1 cellular context compared by ENCODE assay signal in genomic region chr7:151008143-151008510, GRCh38.
A peak's percentile ranks its signal among the peaks of the same experiment; 100 is the strongest.
TF ChIP-seq lines count a peak whose summit lies in the region.

No MANE protein-coding gene starts in this region.

TF ChIP-seq in K562, 482 proteins besides CTCF, POLR2A, EP300 and RAD21 (continues in another document):
- TF ChIP-seq MXI1 (IDR thresholded peaks at IDR 0.05; ENCODE audit: low read depth, low read length) (0 out of 2 replicates have a peak, but pooled peaks have one; percentile 4), ZNF584 (CRISPR knock-in tag; IDR thresholded peaks at IDR 0.05; ENCODE audit: low read depth) (peak; percentile 73; the same call in 1 of the 2 replicates), YY1 (IDR thresholded peaks at IDR 0.05; ENCODE audit: borderline replicate concordance in 1 of 3, control insufficient read depth in 1 of 3, extremely low read depth in 1 of 3, insufficient read depth in 3 of 3, insufficient read length in 1 of 3, insufficient replicate concordance in 2 of 3, low read depth in 1 of 3, low read length in 2 of 3) (peak in 1 of 3 experiments; percentile 49), CTBP1 (IDR thresholded peaks at IDR 0.05; ENCODE audit: borderline replicate concordance) (peak; percentile 39), TFAP4 (CRISPR knock-in tag; IDR thresholded peaks at IDR 0.05; ENCODE audit: borderline replicate concordance) (peak; percentile 83; the same call in 1 of the 2 replicates), SMAD3 (CRISPR knock-in tag; conservative IDR thresholded peaks at IDR 0.05) (0 out of 2 replicates have a peak, but pooled peaks have one; percentile 2), KDM1A (IDR thresholded peaks at IDR 0.05) (peak in 1 of 2 experiments; percentile 34; a peak in 1 of 4 replicates), ELF4 (CRISPR knock-in tag; IDR thresholded peaks at IDR 0.05) (peak; percentile 56; the same call in 1 of the 2 replicates), HDAC2 (IDR thresholded peaks at IDR 0.05) (no peak), NCOA1 (IDR thresholded peaks at IDR 0.05; ENCODE audit: low read depth) (peak; percentile 56; the same call in 1 of the 2 replicates), MAFF (IDR thresholded peaks at IDR 0.05; ENCODE audit: low read length) (peak; percentile 54; the same call in 1 of the 2 replicates), CBX8 (IDR thresholded peaks at IDR 0.05; ENCODE audit: borderline replicate concordance, extremely low read depth, low read depth, low read length, poor library complexity, severe bottlenecking) (no peak), SMARCE1 (IDR thresholded peaks at IDR 0.05) (peak; percentile 79; the same call in 1 of the 2 replicates), CBFA2T3 (IDR thresholded peaks at IDR 0.05) (peak; percentile 96), SPI1 (IDR thresholded peaks at IDR 0.05; ENCODE audit: borderline replicate concordance, low read depth, low read length) (peak; percentile 81; the same call in 1 of the 2 replicates), ID3 (CRISPR knock-in tag; IDR thresholded peaks at IDR 0.05) (no peak), ID3 (tag; IDR thresholded peaks at IDR 0.05) (no peak), MAFK (IDR thresholded peaks at IDR 0.05; ENCODE audit: low read length) (peak; percentile 70), MEIS2 (IDR thresholded peaks at IDR 0.05; ENCODE audit: partially characterized antibody) (peak; percentile 96), ZBTB8A (IDR thresholded peaks at IDR 0.05; ENCODE audit: partially characterized antibody) (no peak), ZNF695 (CRISPR knock-in tag; IDR thresholded peaks at IDR 0.05) (peak; percentile 77; the same call in 1 of the 2 replicates), XRCC5 (IDR thresholded peaks at IDR 0.05; ENCODE audit: low read depth, low read length) (0 out of 2 replicates have a peak, but pooled peaks have one; percentile 1), SOX6 (IDR thresholded peaks at IDR 0.05) (peak; percentile 64), AFF4 (CRISPR knock-in tag; IDR thresholded peaks at IDR 0.05) (no peak), ZNF583 (CRISPR knock-in tag; IDR thresholded peaks at IDR 0.05) (no peak; the same call in 1 of the 2 replicates), MYBL2 (IDR thresholded peaks at IDR 0.05; ENCODE audit: low read depth) (no peak), MYBL2 (CRISPR knock-in tag; IDR thresholded peaks at IDR 0.05; ENCODE audit: borderline replicate concordance) (no peak), ZNF77 (CRISPR knock-in tag; IDR thresholded peaks at IDR 0.05) (no peak), ETV5 (CRISPR knock-in tag; IDR thresholded peaks at IDR 0.05; ENCODE audit: low read depth) (peak; percentile 79; the same call in 1 of the 2 replicates), CREM (IDR thresholded peaks at IDR 0.05; ENCODE audit: low read depth) (peak; percentile 70), ZNF316 (IDR thresholded peaks at IDR 0.05) (peak; percentile 24; the same call in 1 of the 2 replicates), FOXM1 (IDR thresholded peaks at IDR 0.05; ENCODE audit: low read depth) (peak; percentile 63), FOXM1 (CRISPR knock-in tag; IDR thresholded peaks at IDR 0.05; ENCODE audit: low read depth) (no peak), ZNF212 (CRISPR knock-in tag; IDR thresholded peaks at IDR 0.05) (0 out of 2 replicates have a peak, but pooled peaks have one; percentile 61), NCOR1 (IDR thresholded peaks at IDR 0.05) (peak; percentile 79), E2F1 (CRISPR knock-in tag; IDR thresholded peaks at IDR 0.05) (no peak), RFX1 (IDR thresholded peaks at IDR 0.05) (no peak), TCF3 (CRISPR knock-in tag; IDR thresholded peaks at IDR 0.05) (peak; percentile 85), KLF6 (CRISPR knock-in tag; IDR thresholded peaks at IDR 0.05; ENCODE audit: borderline replicate concordance) (0 out of 2 replicates have a peak, but pooled peaks have one; percentile 12), OTX1 (CRISPR knock-in tag; IDR thresholded peaks at IDR 0.05) (0 out of 2 replicates have a peak, but pooled peaks have one; percentile 3), NRF1 (conservative IDR thresholded peaks at IDR 0.05 in 1 of 2, IDR thresholded peaks at IDR 0.05 in 1 of 2) (peak; percentile 52 to 64), ZNF75A (CRISPR knock-in tag; IDR thresholded peaks at IDR 0.05) (peak; percentile 31; the same call in 1 of the 2 replicates), THRAP3 (IDR thresholded peaks at IDR 0.05; ENCODE audit: borderline replicate concordance) (no peak), DPF2 (IDR thresholded peaks at IDR 0.05) (peak; percentile 92; the same call in 1 of the 2 replicates), TAL1 (IDR thresholded peaks at IDR 0.05) (peak; percentile 85), RNF2 (IDR thresholded peaks at IDR 0.05) (peak; percentile 57; the same call in 1 of the 2 replicates), SMAD1 (IDR thresholded peaks at IDR 0.05; ENCODE audit: low read depth, low read length, partially characterized antibody) (peak; percentile 69), TEAD4 (IDR thresholded peaks at IDR 0.05; ENCODE audit: low read length) (peak; percentile 79), TEAD4 (CRISPR knock-in tag; IDR thresholded peaks at IDR 0.05; ENCODE audit: borderline replicate concordance) (no peak), VEZF1 (CRISPR knock-in tag; IDR thresholded peaks at IDR 0.05) (peak; percentile 69), DLX4 (CRISPR knock-in tag; IDR thresholded peaks at IDR 0.05) (no peak), HIVEP1 (CRISPR knock-in tag; IDR thresholded peaks at IDR 0.05) (0 out of 2 replicates have a peak, but pooled peaks have one; percentile 76), HMGN3 (IDR thresholded peaks at IDR 0.05; ENCODE audit: borderline replicate concordance, extremely low read depth, insufficient read length, low read depth, low read length) (peak; percentile 16), POLR2AphosphoS5 (IDR thresholded peaks at IDR 0.05; ENCODE audit: control insufficient read depth, insufficient read depth, low read depth, low read length) (peak; percentile 51; the same call in 1 of the 2 replicates), ARID1B (IDR thresholded peaks at IDR 0.05) (peak; percentile 92), NFYB (IDR thresholded peaks at IDR 0.05; ENCODE audit: extremely low read depth, insufficient read length) (peak; percentile 61), CAMTA2 (CRISPR knock-in tag; conservative IDR thresholded peaks at IDR 0.05) (no peak), HMBOX1 (IDR thresholded peaks at IDR 0.05) (peak; percentile 60; the same call in 1 of the 2 replicates), ZNF766 (CRISPR knock-in tag; conservative IDR thresholded peaks at IDR 0.05) (no peak)
- TF ChIP-seq, protein P1, sequence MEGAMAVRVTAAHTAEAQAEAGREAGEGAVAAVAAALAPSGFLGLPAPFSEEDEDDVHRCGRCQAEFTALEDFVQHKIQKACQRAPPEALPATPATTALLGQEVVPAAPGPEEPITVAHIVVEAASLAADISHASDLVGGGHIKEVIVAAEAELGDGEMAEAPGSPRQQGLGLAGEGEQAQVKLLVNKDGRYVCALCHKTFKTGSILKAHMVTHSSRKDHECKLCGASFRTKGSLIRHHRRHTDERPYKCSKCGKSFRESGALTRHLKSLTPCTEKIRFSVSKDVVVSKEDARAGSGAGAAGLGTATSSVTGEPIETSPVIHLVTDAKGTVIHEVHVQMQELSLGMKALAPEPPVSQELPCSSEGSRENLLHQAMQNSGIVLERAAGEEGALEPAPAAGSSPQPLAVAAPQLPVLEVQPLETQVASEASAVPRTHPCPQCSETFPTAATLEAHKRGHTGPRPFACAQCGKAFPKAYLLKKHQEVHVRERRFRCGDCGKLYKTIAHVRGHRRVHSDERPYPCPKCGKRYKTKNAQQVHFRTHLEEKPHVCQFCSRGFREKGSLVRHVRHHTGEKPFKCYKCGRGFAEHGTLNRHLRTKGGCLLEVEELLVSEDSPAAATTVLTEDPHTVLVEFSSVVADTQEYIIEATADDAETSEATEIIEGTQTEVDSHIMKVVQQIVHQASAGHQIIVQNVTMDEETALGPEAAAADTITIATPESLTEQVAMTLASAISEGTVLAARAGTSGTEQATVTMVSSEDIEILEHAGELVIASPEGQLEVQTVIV (CRISPR knock-in tag; IDR thresholded peaks at IDR 0.05; ENCODE audit: borderline replicate concordance), result no peak
- TF ChIP-seq, protein P2, sequence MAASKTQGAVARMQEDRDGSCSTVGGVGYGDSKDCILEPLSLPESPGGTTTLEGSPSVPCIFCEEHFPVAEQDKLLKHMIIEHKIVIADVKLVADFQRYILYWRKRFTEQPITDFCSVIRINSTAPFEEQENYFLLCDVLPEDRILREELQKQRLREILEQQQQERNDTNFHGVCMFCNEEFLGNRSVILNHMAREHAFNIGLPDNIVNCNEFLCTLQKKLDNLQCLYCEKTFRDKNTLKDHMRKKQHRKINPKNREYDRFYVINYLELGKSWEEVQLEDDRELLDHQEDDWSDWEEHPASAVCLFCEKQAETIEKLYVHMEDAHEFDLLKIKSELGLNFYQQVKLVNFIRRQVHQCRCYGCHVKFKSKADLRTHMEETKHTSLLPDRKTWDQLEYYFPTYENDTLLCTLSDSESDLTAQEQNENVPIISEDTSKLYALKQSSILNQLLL (CRISPR knock-in tag; IDR thresholded peaks at IDR 0.05; ENCODE audit: borderline replicate concordance), result 0 out of 2 replicates have a peak, but pooled peaks have one; percentile 54
